8 cellular contexts compared by ENCODE assay signal in genomic region chr4:83454626-83455025, GRCh38. TPM values are rescaled to one million over a fixed set of nuclear protein-coding genes. Genes with fewer than 3 reads are reported as not detected.
DNase-seq lines count a peak whose midpoint lies in the region; ATAC-seq and TF ChIP-seq lines count a peak whose summit lies in the region.

No MANE protein-coding gene starts in this region.

- peaks cover 23% of the 10 kb centered on the region for H3K4me1 ChIP-seq in Karpas-422 (ENCODE audit: low read length)
- peaks cover 0 to 10% of the 10 kb centered on the region in 2 donors for H3K4me1 ChIP-seq in uterus

- H3K36me3 ChIP-seq in Karpas-422 (ENCODE audit: insufficient read depth, low read length), result peaks cover 19% of the 10 kb centered on the region; the same call in 1 of the 2 replicates
- H3K36me3 ChIP-seq in uterus, result no peaks in the 10 kb centered on the region

- no peaks in the 10 kb centered on the region for H4K20me1 ChIP-seq in Karpas-422 (ENCODE audit: insufficient read depth, low read depth, low read length)

- H3K27ac ChIP-seq in Karpas-422 (ENCODE audit: low read length) (peak overlapping the region; percentile 41; the same call in 1 of the 2 replicates), uterus (peak overlapping the region; percentile 98)

- DNase-seq in AG08396 (ENCODE audit: low spot score) (peak; percentile 8), Karpas-422 (no peak), cardiac fibroblast (ENCODE audit: low read depth in 2 of 2) (peak; percentile 21 to 31), medulla oblongata (ENCODE audit: extremely low spot score) (peak; percentile 21), uterus (no peak), T-helper 9 cell (no peak)

- no peaks in the 10 kb centered on the region for H3K9me2 ChIP-seq in Karpas-422 (replicated peaks; ENCODE audit: insufficient read depth, low read length)

- peaks cover 56% of the 10 kb centered on the region for H3K79me2 ChIP-seq in Karpas-422 (ENCODE audit: low read length)

- peak overlapping the region; percentile 85 for H3K9ac ChIP-seq in Karpas-422 (ENCODE audit: low read length)

- intact Hi-C loops in uterus (cut with DNase I; ENCODE audit: low total_unique reads), result no loop called here

- no peak overlapping the region for H2AFZ ChIP-seq in Karpas-422 (ENCODE audit: low read length)

- no peak for TF ChIP-seq POLR2A in uterus (IDR thresholded peaks at IDR 0.05)

- no peak for ATAC-seq in HG02884 (IDR thresholded peaks at IDR 0.05; ENCODE audit: unreplicated experiment)
- no peak for ATAC-seq in GM18520 (IDR thresholded peaks at IDR 0.05; ENCODE audit: unreplicated experiment)

- TF ChIP-seq CTCF in cardiac fibroblast (IDR thresholded peaks at IDR 0.05; ENCODE audit: low read depth, low read length) (no peak), uterus (IDR thresholded peaks at IDR 0.05) (no peak)

- H3K27me3 ChIP-seq in Karpas-422 (ENCODE audit: low read length) (no peaks in the 10 kb centered on the region), uterus (no peaks in the 10 kb centered on the region)

- no peaks in the 10 kb centered on the region for H3K9me3 ChIP-seq in Karpas-422 (ENCODE audit: low read length)
- H3K9me3 ChIP-seq in uterus, result no peaks in the 10 kb centered on the region

- peak overlapping the region; percentile 89 for H3K4me3 ChIP-seq in Karpas-422 (ENCODE audit: low read length)
- peak overlapping the region; percentile 85 to 94 for H3K4me3 ChIP-seq in cardiac fibroblast (replicated peaks in 1 of 2; ENCODE audit: low read depth in 2 of 2, low read length in 2 of 2)
- H3K4me3 ChIP-seq in uterus, result peak overlapping the region; percentile 75 to 95

- peak overlapping the region; percentile 64 for H3K4me2 ChIP-seq in Karpas-422 (ENCODE audit: low read depth, low read length, poor library complexity, severe bottlenecking)

RNA-seq across cellular contexts. Expression of gene HELQ, which starts 1.0 kb away (rescaled TPM):
- total RNA-seq in Karpas-422 (2014; rRNA removed; shearing (Covaris generic); ENCODE audit: low replicate concordance), result 6.0 and 17.3 TPM in 2 replicates
- total RNA-seq in uterus, result 10 to 100 TPM; 17.9 to 48.7 (median 25.2) TPM

RNA-seq across cellular contexts. Expression of gene MRPS18C, which starts 1.2 kb away (rescaled TPM):
- 10.4 and 24.8 TPM in 2 replicates for total RNA-seq in Karpas-422 (2014; rRNA removed; shearing (Covaris generic); ENCODE audit: low replicate concordance)
- total RNA-seq in uterus, result 10 to 100 TPM in 3 of 4 donors, 1 to 10 TPM in 1; 7.7 to 55.5 (median 16.8) TPM

RNA-seq across cellular contexts. Expression of gene ABRAXAS1, which starts 30.3 kb away (rescaled TPM):
- 8.1 and 18.9 TPM in 2 replicates for total RNA-seq in Karpas-422 (2014; rRNA removed; shearing (Covaris generic); ENCODE audit: low replicate concordance)
- total RNA-seq in uterus, result 10 to 100 TPM in 3 of 4 donors, 1 to 10 TPM in 1; 7.4 to 61.5 (median 29.3) TPM

Comparison
In these comparisons a context has a peak if more than half of its experiments do, and no peak if none do; other contexts are left out.
1. DNase-seq: peak in AG08396 (single experiment), cardiac fibroblast (2 of 2) and medulla oblongata (single experiment); none in Karpas-422 (single experiment), uterus (0 of 2) and T-helper 9 cell (single experiment).
2. Peak in every context shown above with its lines, with median percentiles within 50 percentile points of each other: H3K4me3 ChIP-seq.